In genomic region chr2:46207591-46207990, GRCh38 we compare ENCODE assay signal across 8 cellular contexts.
"Had no signal": no experiment of that assay in that cellular context is flagged by ENCODE, and none has a peak within 500 bp of the region (broad histone marks: within the 10 kb centered on the region; RNA-seq: fewer than 3 reads in every experiment).

No MANE protein-coding gene starts in this region.

- H3K27ac ChIP-seq: HL-60, KMS-11 had no signal

- H3K27me3 Mint-ChIP-seq: IgD-negative memory B cell had no signal

- H3K4me3 Mint-ChIP-seq: IgD-negative memory B cell had no signal

- FAIRE-seq: HepG2, HTR-8/SVneo had no signal

- DNase-seq: IMR-90, KBM-7, KG1 had no signal

- H3K4me2 ChIP-seq: KMS-11 had no signal

- H3K9ac ChIP-seq: KMS-11 had no signal

- ATAC-seq: HepG2 had no signal
